Comparison of ENCODE assay signal across 1 cellular context in the genomic region with DNA sequence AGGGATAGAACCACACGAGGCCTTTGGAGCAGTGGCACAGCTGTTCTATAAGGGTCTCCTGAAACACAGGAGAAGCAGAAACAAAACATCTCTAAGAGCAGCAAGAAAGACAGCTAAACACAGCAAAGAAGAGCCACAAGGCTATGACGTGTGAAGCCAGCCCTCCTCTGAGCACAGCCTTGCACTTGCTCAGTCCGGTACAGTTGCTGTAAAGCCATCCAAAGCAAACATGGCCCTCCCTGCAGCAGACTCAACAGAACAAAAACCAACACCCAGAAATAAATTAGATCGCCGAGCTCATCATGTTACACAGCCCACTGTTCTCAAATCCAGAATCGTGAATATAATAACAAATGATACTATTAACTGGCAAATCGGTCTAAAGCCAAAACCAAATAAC.
TF ChIP-seq lines count a peak whose summit lies in the region.

No MANE protein-coding gene starts in this region.

TF ChIP-seq in IMR-90, 13 proteins besides CTCF, POLR2A, EP300 and RAD21:
- TF ChIP-seq RFX5 (IDR thresholded peaks at IDR 0.05; ENCODE audit: low read depth, low read length) (no peak), MAZ (IDR thresholded peaks at IDR 0.05; ENCODE audit: borderline replicate concordance, low read depth, low read length) (no peak), CEBPB (IDR thresholded peaks at IDR 0.05; ENCODE audit: low read depth, low read length) (no peak), SMC3 (IDR thresholded peaks at IDR 0.05; ENCODE audit: low read depth, low read length) (no peak), NFE2L2 (IDR thresholded peaks at IDR 0.05; ENCODE audit: low read depth, low read length) (no peak), MXI1 (IDR thresholded peaks at IDR 0.05; ENCODE audit: borderline replicate concordance, low read depth, low read length) (no peak), BHLHE40 (IDR thresholded peaks at IDR 0.05; ENCODE audit: low read depth, low read length) (no peak), RCOR1 (IDR thresholded peaks at IDR 0.05; ENCODE audit: insufficient replicate concordance, low read length) (no peak), CHD1 (IDR thresholded peaks at IDR 0.05; ENCODE audit: low read depth, low read length) (no peak), MAFK (IDR thresholded peaks at IDR 0.05; ENCODE audit: low read depth, low read length) (no peak), FOS (IDR thresholded peaks at IDR 0.05; ENCODE audit: low read depth, low read length) (no peak)
- TF ChIP-seq, protein P1, sequence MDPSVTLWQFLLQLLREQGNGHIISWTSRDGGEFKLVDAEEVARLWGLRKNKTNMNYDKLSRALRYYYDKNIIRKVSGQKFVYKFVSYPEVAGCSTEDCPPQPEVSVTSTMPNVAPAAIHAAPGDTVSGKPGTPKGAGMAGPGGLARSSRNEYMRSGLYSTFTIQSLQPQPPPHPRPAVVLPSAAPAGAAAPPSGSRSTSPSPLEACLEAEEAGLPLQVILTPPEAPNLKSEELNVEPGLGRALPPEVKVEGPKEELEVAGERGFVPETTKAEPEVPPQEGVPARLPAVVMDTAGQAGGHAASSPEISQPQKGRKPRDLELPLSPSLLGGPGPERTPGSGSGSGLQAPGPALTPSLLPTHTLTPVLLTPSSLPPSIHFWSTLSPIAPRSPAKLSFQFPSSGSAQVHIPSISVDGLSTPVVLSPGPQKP (IDR thresholded peaks at IDR 0.05; ENCODE audit: borderline replicate concordance, low read depth, low read length) = no peak
- TF ChIP-seq, protein P2, sequence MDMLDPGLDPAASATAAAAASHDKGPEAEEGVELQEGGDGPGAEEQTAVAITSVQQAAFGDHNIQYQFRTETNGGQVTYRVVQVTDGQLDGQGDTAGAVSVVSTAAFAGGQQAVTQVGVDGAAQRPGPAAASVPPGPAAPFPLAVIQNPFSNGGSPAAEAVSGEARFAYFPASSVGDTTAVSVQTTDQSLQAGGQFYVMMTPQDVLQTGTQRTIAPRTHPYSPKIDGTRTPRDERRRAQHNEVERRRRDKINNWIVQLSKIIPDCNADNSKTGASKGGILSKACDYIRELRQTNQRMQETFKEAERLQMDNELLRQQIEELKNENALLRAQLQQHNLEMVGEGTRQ (IDR thresholded peaks at IDR 0.05; ENCODE audit: low read depth, low read length) = no peak
